Comparison of ENCODE assay signal across 8 cellular contexts in genomic region chr4:83114576-83114975, GRCh38. TPM values are rescaled to one million over a fixed set of nuclear protein-coding genes. Genes with fewer than 3 reads are reported as not detected.
A peak's percentile ranks its signal among the peaks of the same experiment; 100 is the strongest.
DNase-seq lines count a peak whose midpoint lies in the region; ATAC-seq and TF ChIP-seq lines count a peak whose summit lies in the region.

A gene with protein sequence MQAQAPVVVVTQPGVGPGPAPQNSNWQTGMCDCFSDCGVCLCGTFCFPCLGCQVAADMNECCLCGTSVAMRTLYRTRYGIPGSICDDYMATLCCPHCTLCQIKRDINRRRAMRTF (minus strand): TSS chr4:83114729. CDS start chr4:83107921, 6,808 bp downstream.

- DNase-seq in GM10248 (ENCODE audit: extremely low spot score) (peak; percentile 34), WTC11 (ENCODE audit: low spot score) (no peak), lower lobe of right lung (no peak), DMS79 (lab: John Stamatoyannopoulos, UW) (no peak), posterior cingulate gyrus (no peak)
- peak; percentile 91 for DNase-seq in Jurkat, Clone E6-1 (ENCODE audit: low read depth, low spot score)

- peak within 1 kb of the TSS; percentile 54 for H3K4me3 ChIP-seq in Jurkat, Clone E6-1 (ENCODE audit: low read length)
- peak within 1 kb of the TSS; percentile 38 for H3K4me3 ChIP-seq in lower lobe of right lung

- H3K9me3 Mint-ChIP-seq in WTC11, result no peaks in the 10 kb centered on the region

- no peaks in the 10 kb centered on the region for H3K9me3 ChIP-seq in lower lobe of right lung

- no peaks in the 10 kb centered on the region for H3K36me3 ChIP-seq in lower lobe of right lung

- peak; percentile 44 for ATAC-seq in GM21529 (IDR thresholded peaks at IDR 0.05; ENCODE audit: unreplicated experiment)
- no peak for ATAC-seq in WTC11
- ATAC-seq in lower lobe of right lung, result peak; percentile 46 to 64
- no peak for ATAC-seq in GM19324 (IDR thresholded peaks at IDR 0.05; ENCODE audit: low FRiP score, unreplicated experiment)

- no peaks in the 10 kb centered on the region for H3K36me3 Mint-ChIP-seq in WTC11

- intact Hi-C loops in lower lobe of right lung (cut with DNase I) (no loop called here), posterior cingulate gyrus (cut with DNase I) (no loop called here)

- CTCF ChIA-PET in GM10248 (lab: Yijun Ruan, JAX), result interaction anchor here (0.8 to 2.8 kb wide), 6 partner anchors 10 to 167 kb away, joined by 3 to 6 read pairs (median 4); no protein-coding TSS in a partner anchor
- CTCF ChIA-PET in WTC11 (lab: Charles Lee), result interaction anchor here (1.4 to 2.1 kb wide), 2 partner anchors 14 to 41 kb away, joined by 3 to 5 read pairs; no protein-coding TSS in a partner anchor

- peak within 1 kb of the TSS; percentile 67 for H3K27ac ChIP-seq in lower lobe of right lung

- peak within 1 kb of the TSS; percentile 46 for H3K27ac Mint-ChIP-seq in WTC11

- peaks cover 40% of the 10 kb centered on the region for H3K4me1 Mint-ChIP-seq in WTC11

- TF ChIP-seq CTCF in GM10248 (IDR thresholded peaks at IDR 0.05; ENCODE audit: control extremely low read depth, extremely low read depth, low read depth, missing control alignments), result no peak
- TF ChIP-seq CTCF in WTC11 (IDR thresholded peaks at IDR 0.05), result no peak
- TF ChIP-seq CTCF in lower lobe of right lung (IDR thresholded peaks at IDR 0.05), result no peak

- H3K27me3 ChIP-seq in lower lobe of right lung (ENCODE audit: low read depth), result no peaks in the 10 kb centered on the region

- POLR2A ChIA-PET in GM10248 (lab: Yijun Ruan, JAX) (no interaction called here), WTC11 (lab: Charles Lee) (interaction anchor here (0.6 kb wide), 2 partner anchors 44 to 71 kb away, joined by 5 to 6 read pairs; no protein-coding TSS in a partner anchor)

- H3K27me3 Mint-ChIP-seq in WTC11 (ENCODE audit: low read depth), result peaks cover under 1% of the 10 kb centered on the region; the same call in 1 of the 2 replicates

- H3K4me1 ChIP-seq in lower lobe of right lung, result peaks cover 5% of the 10 kb centered on the region

- H3K4me3 Mint-ChIP-seq in WTC11, result no peak within 1 kb of the TSS

TF ChIP-seq in WTC11, 78 proteins besides CTCF, POLR2A, EP300 and RAD21 (continues in another document):
- TF ChIP-seq TEAD1 (CRISPR knock-in tag; IDR thresholded peaks at IDR 0.05) (no peak), NFE2L1 (CRISPR knock-in tag; IDR thresholded peaks at IDR 0.05) (no peak), SOX15 (CRISPR knock-in tag; IDR thresholded peaks at IDR 0.05) (no peak), RORB (CRISPR knock-in tag; IDR thresholded peaks at IDR 0.05) (no peak), ERG (CRISPR knock-in tag; IDR thresholded peaks at IDR 0.05) (no peak), RELA (CRISPR knock-in tag; IDR thresholded peaks at IDR 0.05; ENCODE audit: borderline replicate concordance) (no peak), STAT6 (CRISPR knock-in tag; conservative IDR thresholded peaks at IDR 0.05; ENCODE audit: low read depth) (no peak), SMAD4 (CRISPR knock-in tag; IDR thresholded peaks at IDR 0.05) (no peak), IRF1 (CRISPR knock-in tag; IDR thresholded peaks at IDR 0.05) (no peak), GRHL2 (CRISPR knock-in tag; IDR thresholded peaks at IDR 0.05; ENCODE audit: insufficient replicate concordance, severe bottlenecking) (no peak), ATF1 (CRISPR knock-in tag; IDR thresholded peaks at IDR 0.05) (no peak), FOXP1 (CRISPR knock-in tag; IDR thresholded peaks at IDR 0.05; ENCODE audit: borderline replicate concordance) (no peak)
- TF ChIP-seq, protein P1, sequence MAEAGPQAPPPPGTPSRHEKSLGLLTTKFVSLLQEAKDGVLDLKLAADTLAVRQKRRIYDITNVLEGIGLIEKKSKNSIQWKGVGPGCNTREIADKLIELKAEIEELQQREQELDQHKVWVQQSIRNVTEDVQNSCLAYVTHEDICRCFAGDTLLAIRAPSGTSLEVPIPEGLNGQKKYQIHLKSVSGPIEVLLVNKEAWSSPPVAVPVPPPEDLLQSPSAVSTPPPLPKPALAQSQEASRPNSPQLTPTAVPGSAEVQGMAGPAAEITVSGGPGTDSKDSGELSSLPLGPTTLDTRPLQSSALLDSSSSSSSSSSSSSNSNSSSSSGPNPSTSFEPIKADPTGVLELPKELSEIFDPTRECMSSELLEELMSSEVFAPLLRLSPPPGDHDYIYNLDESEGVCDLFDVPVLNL (CRISPR knock-in tag; IDR thresholded peaks at IDR 0.05; ENCODE audit: borderline replicate concordance, low read depth), result no peak
- TF ChIP-seq, protein P2, sequence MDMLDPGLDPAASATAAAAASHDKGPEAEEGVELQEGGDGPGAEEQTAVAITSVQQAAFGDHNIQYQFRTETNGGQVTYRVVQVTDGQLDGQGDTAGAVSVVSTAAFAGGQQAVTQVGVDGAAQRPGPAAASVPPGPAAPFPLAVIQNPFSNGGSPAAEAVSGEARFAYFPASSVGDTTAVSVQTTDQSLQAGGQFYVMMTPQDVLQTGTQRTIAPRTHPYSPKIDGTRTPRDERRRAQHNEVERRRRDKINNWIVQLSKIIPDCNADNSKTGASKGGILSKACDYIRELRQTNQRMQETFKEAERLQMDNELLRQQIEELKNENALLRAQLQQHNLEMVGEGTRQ (CRISPR knock-in tag; IDR thresholded peaks at IDR 0.05), result no peak
- TF ChIP-seq, protein P3, sequence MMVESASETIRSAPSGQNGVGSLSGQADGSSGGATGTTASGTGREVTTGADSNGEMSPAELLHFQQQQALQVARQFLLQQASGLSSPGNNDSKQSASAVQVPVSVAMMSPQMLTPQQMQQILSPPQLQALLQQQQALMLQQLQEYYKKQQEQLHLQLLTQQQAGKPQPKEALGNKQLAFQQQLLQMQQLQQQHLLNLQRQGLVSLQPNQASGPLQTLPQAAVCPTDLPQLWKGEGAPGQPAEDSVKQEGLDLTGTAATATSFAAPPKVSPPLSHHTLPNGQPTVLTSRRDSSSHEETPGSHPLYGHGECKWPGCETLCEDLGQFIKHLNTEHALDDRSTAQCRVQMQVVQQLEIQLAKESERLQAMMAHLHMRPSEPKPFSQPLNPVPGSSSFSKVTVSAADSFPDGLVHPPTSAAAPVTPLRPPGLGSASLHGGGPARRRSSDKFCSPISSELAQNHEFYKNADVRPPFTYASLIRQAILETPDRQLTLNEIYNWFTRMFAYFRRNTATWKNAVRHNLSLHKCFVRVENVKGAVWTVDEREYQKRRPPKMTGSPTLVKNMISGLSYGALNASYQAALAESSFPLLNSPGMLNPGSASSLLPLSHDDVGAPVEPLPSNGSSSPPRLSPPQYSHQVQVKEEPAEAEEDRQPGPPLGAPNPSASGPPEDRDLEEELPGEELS (CRISPR knock-in tag; IDR thresholded peaks at IDR 0.05), result no peak
- TF ChIP-seq, protein P4, sequence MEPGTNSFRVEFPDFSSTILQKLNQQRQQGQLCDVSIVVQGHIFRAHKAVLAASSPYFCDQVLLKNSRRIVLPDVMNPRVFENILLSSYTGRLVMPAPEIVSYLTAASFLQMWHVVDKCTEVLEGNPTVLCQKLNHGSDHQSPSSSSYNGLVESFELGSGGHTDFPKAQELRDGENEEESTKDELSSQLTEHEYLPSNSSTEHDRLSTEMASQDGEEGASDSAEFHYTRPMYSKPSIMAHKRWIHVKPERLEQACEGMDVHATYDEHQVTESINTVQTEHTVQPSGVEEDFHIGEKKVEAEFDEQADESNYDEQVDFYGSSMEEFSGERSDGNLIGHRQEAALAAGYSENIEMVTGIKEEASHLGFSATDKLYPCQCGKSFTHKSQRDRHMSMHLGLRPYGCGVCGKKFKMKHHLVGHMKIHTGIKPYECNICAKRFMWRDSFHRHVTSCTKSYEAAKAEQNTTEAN (CRISPR knock-in tag; IDR thresholded peaks at IDR 0.05), result no peak

RNA-seq across cellular contexts. Expression of the gene that starts here (rescaled TPM):
- 31.1 TPM for polyA plus RNA-seq in Jurkat, Clone E6-1 (2012; ENCODE audit: insufficient read depth, insufficient read length)
- total RNA-seq in WTC11 (2021) (1.4 to 3.1 TPM (median 1.6 TPM) in 3 replicates), lower lobe of right lung (115 TPM)

Comparison
In these comparisons a context has a peak if more than half of its experiments do, and no peak if none do; other contexts are left out.
1. RNA of the gene that starts here (total RNA-seq): 115 TPM in lower lobe of right lung (single experiment); 1.4 to 3.1 TPM in WTC11; every median in the first group is over 10 times any median in the second.
2. DNase-seq: peak in GM10248 (single experiment) and Jurkat, Clone E6-1 (single experiment); none in WTC11 (single experiment), lower lobe of right lung (single experiment), DMS79 (single experiment) and posterior cingulate gyrus (0 of 10).
3. ATAC-seq: peak in GM21529 (single experiment) and lower lobe of right lung (2 of 2); none in WTC11 (single experiment) and GM19324 (single experiment).